1 cellular context compared by ENCODE assay signal in genomic region chr4:78721739-78722138, GRCh38.
TF ChIP-seq lines count a peak whose summit lies in the region.

No MANE protein-coding gene starts in this region.

TF ChIP-seq in endothelial cell of umbilical vein, 7 proteins besides CTCF, POLR2A, EP300 and RAD21 (continued from another document):
- TF ChIP-seq EZH2 (IDR thresholded peaks at IDR 0.05; ENCODE audit: borderline replicate concordance, low read depth, low read length, severe bottlenecking) (no peak), MYC (IDR thresholded peaks at IDR 0.05; ENCODE audit: low read depth, low read length) (no peak), FOS (IDR thresholded peaks at IDR 0.05; ENCODE audit: borderline replicate concordance, insufficient read depth, low read length) (no peak)
TF ChIP-seq in endothelial cell of umbilical vein: peak in this region for 0.
